In genomic region chr15:75924576-75924975, GRCh38 we compare ENCODE assay signal across 19 cellular contexts.
"Had no signal": no experiment of that assay in that cellular context is flagged by ENCODE, and none has a peak within 500 bp of the region (broad histone marks: within the 10 kb centered on the region; RNA-seq: fewer than 3 reads in every experiment).

No MANE protein-coding gene starts in this region.

- H3K9me3 ChIP-seq: body of pancreas, gastroesophageal sphincter, ovary, psoas muscle, suprapubic skin had no signal

- H3K27me3 ChIP-seq: body of pancreas, gastroesophageal sphincter, ovary, suprapubic skin had no signal

- H3K9me3 Mint-ChIP-seq: naive thymus-derived CD8-positive, alpha-beta T cell; stimulated activated naive CD8-positive, alpha-beta T cell treated with anti-CD3 and anti-CD28 coated beads, Interleukin-15, Interleukin-2, amounts not matched to agents 100 ng/mL and 50 ng/mL, for 24 hours had no signal

- DNase-seq: activated CD4-positive, alpha-beta T cell treated with anti-CD3 and anti-CD28 coated beads for 1 hour; activated CD4-positive, alpha-beta T cell treated with anti-CD3 and anti-CD28 coated beads, Interleukin-2, amount 50 U/mL, for 4 hours; activated gamma-delta T cell treated with Interleukin-2 at 50 U/mL for 16 hours; amniotic stem cell; body of pancreas; cortex of kidney; left colon; naive thymus-derived CD8-positive, alpha-beta T cell; ovary; psoas muscle; right cardiac atrium; stimulated activated CD4-positive, alpha-beta T cell treated with anti-CD3 and anti-CD28 coated beads, Interleukin-15, amount 100 ng/mL, for 24 hours; stimulated activated CD4-positive, alpha-beta T cell treated with anti-CD3 and anti-CD28 coated beads, Interleukin-2, amount 100 ng/mL, for 48 hours; WERI-Rb-1 had no signal

- ATAC-seq: body of pancreas; esophagus mucosa; gastroesophageal sphincter; left colon; naive thymus-derived CD8-positive, alpha-beta T cell; psoas muscle; right cardiac atrium had no signal

- H3K4me3 ChIP-seq: body of pancreas, gastroesophageal sphincter, ovary, psoas muscle, suprapubic skin had no signal

- H3K36me3 ChIP-seq: ovary had no signal

- H3K27me3 Mint-ChIP-seq: activated naive CD8-positive, alpha-beta T cell; naive thymus-derived CD8-positive, alpha-beta T cell; stimulated activated naive CD8-positive, alpha-beta T cell treated with anti-CD3 and anti-CD28 coated beads, Interleukin-15, Interleukin-2, amounts not matched to agents 100 ng/mL and 50 ng/mL, for 24 hours had no signal

- H3K4me3 Mint-ChIP-seq: activated naive CD8-positive, alpha-beta T cell; stimulated activated naive CD8-positive, alpha-beta T cell treated with anti-CD3 and anti-CD28 coated beads, Interleukin-15, Interleukin-2, amounts not matched to agents 100 ng/mL and 50 ng/mL, for 24 hours had no signal

- H3K27ac ChIP-seq: body of pancreas, gastroesophageal sphincter, ovary, psoas muscle, suprapubic skin, WERI-Rb-1 had no signal
